11 cellular contexts compared by ENCODE assay signal in genomic region chr5:8340739-8341344, GRCh38.
A peak's percentile ranks its signal among the peaks of the same experiment; 100 is the strongest.
DNase-seq lines count a peak whose midpoint lies in the region; TF ChIP-seq lines count a peak whose summit lies in the region.
"Had no signal": no experiment of that assay in that cellular context is flagged by ENCODE, and none has a peak within 500 bp of the region (broad histone marks: within the 10 kb centered on the region; RNA-seq: fewer than 3 reads in every experiment).

No MANE protein-coding gene starts in this region.

- no peaks in the 10 kb centered on the region for H4K20me1 ChIP-seq in OCI-LY3 (ENCODE audit: insufficient read depth, low read length)

- no peak overlapping the region for H3K27ac ChIP-seq in OCI-LY3 (ENCODE audit: low read length)
- H3K27ac ChIP-seq in tibial artery: no peak overlapping the region

- H3K4me2 ChIP-seq in OCI-LY3 (ENCODE audit: low read length): peak overlapping the region; percentile 12; the same call in 1 of the 2 replicates

- H3K4me3 ChIP-seq in OCI-LY3 (ENCODE audit: low read length) (no peak overlapping the region), foreskin fibroblast (ENCODE audit: low read depth in 1 of 2, low read length in 2 of 2) (no peak overlapping the region), tibial artery (no peak overlapping the region)

- H2AFZ ChIP-seq in OCI-LY3 (ENCODE audit: low read depth, low read length): no peak overlapping the region

- no peak overlapping the region for H3K9ac ChIP-seq in OCI-LY3 (ENCODE audit: low read length)

- H3K36me3 ChIP-seq in OCI-LY3 (replicated peaks; ENCODE audit: low read depth, low read length): no peaks in the 10 kb centered on the region
- H3K36me3 ChIP-seq in tibial artery: no peaks in the 10 kb centered on the region

- peak; percentile 10 for DNase-seq in NCI-H82 (lab: John Stamatoyannopoulos, UW)
- DNase-seq in NCI-H82 treated with DMSO at 0.1 percent for 48 hours (lab: John Stamatoyannopoulos, UW; ENCODE audit: unreplicated experiment): no peak
- peak; percentile 11 to 62 for DNase-seq in foreskin fibroblast
- DNase-seq in tibial artery: no peak
- DNase-seq in NCI-H128 (lab: John Stamatoyannopoulos, UW; ENCODE audit: unreplicated experiment): no peak
- no peak for DNase-seq in NK-92 (lab: John Stamatoyannopoulos, UW; ENCODE audit: unreplicated experiment)
- DNase-seq in SK-N-DZ (ENCODE audit: low spot score): no peak
- DNase-seq: DMS79; NCI-H345; stimulated activated CD4-positive, alpha-beta T cell treated with anti-CD3 and anti-CD28 coated beads, Interleukin-4, amount 100 ng/mL, for 24 hours had no signal

- intact Hi-C loops in tibial artery (cut with DNase I; ENCODE audit: low total_unique reads): no loop called here

- no peaks in the 10 kb centered on the region for H3K4me1 ChIP-seq in OCI-LY3 (ENCODE audit: low read length)
- H3K4me1 ChIP-seq in tibial artery: no peaks in the 10 kb centered on the region

- no peaks in the 10 kb centered on the region for H3K27me3 ChIP-seq in OCI-LY3 (ENCODE audit: low read depth, low read length)
- H3K27me3 ChIP-seq in tibial artery: no peaks in the 10 kb centered on the region

- H3K79me2 ChIP-seq in OCI-LY3 (ENCODE audit: low read length): no peaks in the 10 kb centered on the region

- no peaks in the 10 kb centered on the region for H3K9me3 ChIP-seq in OCI-LY3 (ENCODE audit: insufficient read depth, low read length)
- no peaks in the 10 kb centered on the region for H3K9me3 ChIP-seq in tibial artery

- peak; percentile 46 for TF ChIP-seq CTCF in OCI-LY3 (IDR thresholded peaks at IDR 0.05; ENCODE audit: low read depth, low read length)
- peak; percentile 53 for TF ChIP-seq CTCF in foreskin fibroblast (IDR thresholded peaks at IDR 0.05; ENCODE audit: low read depth, low read length)
- TF ChIP-seq CTCF in tibial artery (IDR thresholded peaks at IDR 0.05): peak; percentile 34 to 38

Comparison
In these comparisons a context has a peak if more than half of its experiments do, and no peak if none do; other contexts are left out.
1. DNase-seq: peak in NCI-H82 (single experiment) and foreskin fibroblast (2 of 2); none in NCI-H82 treated with DMSO at 0.1 percent for 48 hours (single experiment), tibial artery (0 of 2), NCI-H128 (single experiment), NK-92 (single experiment) and SK-N-DZ (single experiment).
2. Peak in every context shown above with its lines, with median percentiles within 50 percentile points of each other: CTCF ChIP-seq.